In the genomic region with DNA sequence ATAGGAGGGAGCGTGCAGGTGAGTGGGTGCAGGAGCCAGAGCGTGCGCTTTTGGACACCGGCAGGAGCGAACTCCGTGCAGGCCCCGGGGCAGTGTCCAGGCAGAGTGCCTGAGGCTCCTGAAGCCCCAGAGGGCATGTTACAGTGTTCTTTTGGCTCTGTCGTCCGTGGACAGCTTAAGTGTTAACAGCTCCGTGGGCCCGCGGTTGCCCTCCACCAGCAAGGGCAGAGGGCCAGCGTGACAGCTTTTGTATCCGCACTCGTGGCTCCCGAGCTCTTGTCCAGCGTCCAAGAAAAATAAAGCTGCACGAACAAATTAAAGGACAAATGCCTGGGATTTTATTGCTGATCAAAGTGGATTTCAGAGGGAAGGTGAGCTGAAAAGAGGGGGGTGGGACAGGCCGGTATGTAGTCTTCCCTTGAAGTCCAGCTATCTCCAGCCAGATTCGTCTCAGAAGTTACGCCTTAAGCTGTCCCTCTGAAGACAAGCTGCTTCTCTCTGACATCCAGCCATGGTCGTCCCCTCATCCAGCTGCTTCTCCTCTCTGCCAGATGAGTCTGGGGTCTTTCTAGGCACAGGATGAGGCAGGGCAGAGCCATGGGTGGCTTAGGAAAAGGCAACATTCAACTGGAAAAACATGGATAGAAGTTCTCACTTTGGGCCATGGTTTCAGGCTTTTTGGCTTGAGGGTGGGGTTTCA, we compare ENCODE assay signal across 1 cellular context.
A peak's percentile ranks its signal among the peaks of the same experiment; 100 is the strongest.
TF ChIP-seq lines count a peak whose summit lies in the region.

No MANE protein-coding gene starts in this region.

TF ChIP-seq in HepG2, 621 proteins besides CTCF, POLR2A, EP300 and RAD21:
- TF ChIP-seq HDAC1 (CRISPR knock-in tag; IDR thresholded peaks at IDR 0.05): no peak
- 0 out of 2 replicates have a peak, but pooled peaks have one; percentile 1 for TF ChIP-seq ZSCAN9 (CRISPR knock-in tag; IDR thresholded peaks at IDR 0.05; ENCODE audit: borderline replicate concordance)
- TF ChIP-seq ZNF746 (CRISPR knock-in tag; IDR thresholded peaks at IDR 0.05): no peak
- no peak for TF ChIP-seq SOX5 (CRISPR knock-in tag; IDR thresholded peaks at IDR 0.05; ENCODE audit: borderline replicate concordance)
- 0 out of 2 replicates have a peak, but pooled peaks have one; percentile 5 for TF ChIP-seq TSC22D2 (CRISPR knock-in tag; IDR thresholded peaks at IDR 0.05; ENCODE audit: borderline replicate concordance)
